In genomic region chr19:42550521-42550920, GRCh38 we compare ENCODE assay signal across 10 cellular contexts. TPM values are rescaled to one million over a fixed set of nuclear protein-coding genes. Genes with fewer than 3 reads are reported as not detected.
"Had no signal": no experiment of that assay in that cellular context is flagged by ENCODE, and none has a peak within 500 bp of the region (broad histone marks: within the 10 kb centered on the region; RNA-seq: fewer than 3 reads in every experiment).

No MANE protein-coding gene starts in this region.

RNA-seq across cellular contexts. Expression of gene CEACAM1, which starts 22.2 kb away (rescaled TPM):
- total RNA-seq: ascending aorta, cardiac muscle cell had no signal

RNA-seq across cellular contexts. Expression of gene CEACAM8, which starts 44.2 kb away (rescaled TPM):
- total RNA-seq: activated B cell treated with CpG ODN at 0.5 μM for 24 hours; activated CD4-positive, alpha-beta memory T cell treated with anti-CD3 and anti-CD28 coated beads for 36 hours; activated CD4-positive, alpha-beta T cell treated with anti-CD3 and anti-CD28 coated beads, Interleukin-2, amount 10 ng/mL, durations not matched to agents 24 days and 14 days; activated CD8-positive, alpha-beta memory T cell treated with anti-CD3 and anti-CD28 coated beads for 36 hours; activated CD8-positive, alpha-beta T cell treated with anti-CD3 and anti-CD28 coated beads for 36 hours; activated naive CD8-positive, alpha-beta T cell treated with anti-CD3 and anti-CD28 coated beads, Interleukin-2, amount 10 ng/mL, durations not matched to agents 7 days and 5 days; activated T-helper 2 cell treated with anti-CD3 and anti-CD28 coated beads, Interferon-gamma antibody, Interleukin-2, Interleukin-4, amounts not matched to agents 10 μg/mL and 5 μg/mL and 100 μg/mL, durations not matched to agents 14 hours and 24 hours and 36 hours; ascending aorta; bronchial epithelial cell; cardiac muscle cell had no signal
